1 cellular context compared by ENCODE assay signal in genomic region chr10:13062813-13063212, GRCh38.
A peak's percentile ranks its signal among the peaks of the same experiment; 100 is the strongest.
TF ChIP-seq lines count a peak whose summit lies in the region.

No MANE protein-coding gene starts in this region.

TF ChIP-seq in K562, 482 proteins besides CTCF, POLR2A, EP300 and RAD21 (continued from another document and continues in another):
- TF ChIP-seq PBX2 (CRISPR knock-in tag; IDR thresholded peaks at IDR 0.05; ENCODE audit: low read depth) (no peak), PBX2 (tag; conservative IDR thresholded peaks at IDR 0.05; ENCODE audit: low read depth) (0 out of 2 replicates have a peak, but pooled peaks have one; percentile 15), CXXC5 (CRISPR knock-in tag; IDR thresholded peaks at IDR 0.05) (0 out of 2 replicates have a peak, but pooled peaks have one; percentile 20), MAZ (CRISPR knock-in tag; conservative IDR thresholded peaks at IDR 0.05 in 1 of 2, IDR thresholded peaks at IDR 0.05 in 1 of 2) (0 out of 4 replicates have a peak, but pooled peaks of 1 of the 2 experiments have one; percentile 28), NFE2 (IDR thresholded peaks at IDR 0.05; ENCODE audit: low read depth) (peak; percentile 43; the same call in 1 of the 2 replicates), KDM5B (IDR thresholded peaks at IDR 0.05; ENCODE audit: insufficient replicate concordance, low read depth, low read length) (no peak), CBX8 (IDR thresholded peaks at IDR 0.05; ENCODE audit: borderline replicate concordance, extremely low read depth, low read depth, low read length, poor library complexity, severe bottlenecking) (no peak), PRPF4 (IDR thresholded peaks at IDR 0.05; ENCODE audit: insufficient read depth, low read depth, low read length, poor library complexity, severe bottlenecking) (no peak), CBFA2T3 (IDR thresholded peaks at IDR 0.05) (no peak), ESRRB (CRISPR knock-in tag; IDR thresholded peaks at IDR 0.05; ENCODE audit: borderline replicate concordance) (no peak), GATA2 (CRISPR knock-in tag; IDR thresholded peaks at IDR 0.05) (no peak), ZNF696 (CRISPR knock-in tag; conservative IDR thresholded peaks at IDR 0.05) (no peak), ZNF318 (IDR thresholded peaks at IDR 0.05; ENCODE audit: borderline replicate concordance in 1 of 2, low read depth in 1 of 2) (no peak), SMARCB1 (IDR thresholded peaks at IDR 0.05; ENCODE audit: insufficient read length, low read depth) (no peak), ZBTB43 (CRISPR knock-in tag; IDR thresholded peaks at IDR 0.05) (no peak), ZBTB5 (IDR thresholded peaks at IDR 0.05) (peak; percentile 83), GTF2A2 (tag; IDR thresholded peaks at IDR 0.05) (no peak), PKNOX1 (IDR thresholded peaks at IDR 0.05) (peak; percentile 22; the same call in 1 of the 2 replicates), SRSF9 (IDR thresholded peaks at IDR 0.05; ENCODE audit: borderline replicate concordance, low read depth, low read length) (no peak), BRF1 (IDR thresholded peaks at IDR 0.05; ENCODE audit: borderline replicate concordance, extremely low read depth, insufficient read length) (no peak), MITF (IDR thresholded peaks at IDR 0.05) (no peak), DPF2 (IDR thresholded peaks at IDR 0.05) (0 out of 2 replicates have a peak, but pooled peaks have one; percentile 28), HDAC6 (IDR thresholded peaks at IDR 0.05; ENCODE audit: low read depth, low read length) (no peak), ZNF444 (CRISPR knock-in tag; IDR thresholded peaks at IDR 0.05) (no peak), ZNF263 (CRISPR knock-in tag; IDR thresholded peaks at IDR 0.05; ENCODE audit: borderline replicate concordance) (no peak), SNIP1 (IDR thresholded peaks at IDR 0.05; ENCODE audit: low read depth) (no peak), SP2 (IDR thresholded peaks at IDR 0.05; ENCODE audit: extremely low read depth, low read depth, low read length, poor library complexity, severe bottlenecking) (no peak), ZNF324 (CRISPR knock-in tag; IDR thresholded peaks at IDR 0.05) (no peak), POLR2B (IDR thresholded peaks at IDR 0.05; ENCODE audit: low read depth, partially characterized antibody) (no peak), NFATC3 (IDR thresholded peaks at IDR 0.05) (no peak), ZNF232 (CRISPR knock-in tag; IDR thresholded peaks at IDR 0.05) (no peak), IRF9 (tag; IDR thresholded peaks at IDR 0.05) (no peak), ETV5 (CRISPR knock-in tag; IDR thresholded peaks at IDR 0.05; ENCODE audit: low read depth) (no peak), ZNF408 (CRISPR knock-in tag; IDR thresholded peaks at IDR 0.05; ENCODE audit: low read depth) (no peak), CHAMP1 (IDR thresholded peaks at IDR 0.05) (no peak), KLF13 (tag; IDR thresholded peaks at IDR 0.05; ENCODE audit: borderline replicate concordance, low read depth) (no peak), ZNF316 (IDR thresholded peaks at IDR 0.05) (peak; percentile 47; the same call in 1 of the 2 replicates), ZNF280A (IDR thresholded peaks at IDR 0.05; ENCODE audit: low read depth, partially characterized antibody) (no peak)
